ENCODE assay signal across 1 cellular context in the genomic region with DNA sequence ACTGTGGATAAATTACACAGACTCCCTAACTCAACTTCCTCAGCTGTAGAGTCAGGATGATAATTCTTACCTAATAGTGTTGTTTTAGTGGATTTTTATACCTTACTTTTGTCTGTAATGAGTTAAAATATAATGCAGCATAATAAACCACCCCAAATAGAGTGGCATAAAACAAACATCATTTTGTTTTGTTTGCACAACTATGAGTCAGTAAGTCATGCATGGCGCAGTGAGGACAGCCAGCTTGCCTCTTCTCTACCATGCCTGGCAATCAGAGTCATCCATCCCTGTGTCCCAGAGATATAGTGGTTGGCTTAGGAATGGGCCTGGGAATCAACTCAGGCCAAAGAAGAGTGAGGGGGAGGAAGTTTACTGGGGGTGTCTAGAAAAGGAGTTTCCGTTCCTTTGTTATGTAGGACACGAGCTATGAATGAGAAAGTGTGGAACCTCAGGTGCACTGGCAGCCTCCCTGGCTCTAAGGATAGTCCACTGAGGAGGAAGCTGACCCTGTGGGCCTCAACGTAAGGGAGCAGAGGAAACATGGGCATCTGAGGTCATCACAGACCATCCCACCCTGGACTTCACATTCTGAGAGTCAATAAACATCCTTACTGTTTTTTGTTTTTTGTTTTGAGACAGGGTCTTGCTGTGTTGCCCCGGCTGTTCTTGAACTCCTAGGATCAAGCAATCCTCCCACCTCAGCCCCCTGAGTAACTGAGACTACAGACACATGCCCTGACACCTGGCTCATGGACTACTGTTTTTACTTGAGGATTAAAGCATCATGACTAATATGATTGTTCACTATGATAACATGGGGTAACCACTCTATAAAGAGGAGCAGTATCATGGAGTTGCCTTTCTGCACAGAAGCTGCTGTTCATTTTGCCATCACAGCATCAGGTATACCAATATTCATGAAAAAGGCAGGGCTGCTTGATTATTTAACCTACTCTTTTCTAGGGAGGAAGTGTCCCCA.
TF ChIP-seq lines count a peak whose summit lies in the region.

No MANE protein-coding gene starts in this region.

TF ChIP-seq in K562, 482 proteins besides CTCF, POLR2A, EP300 and RAD21 (continued from another document):
- no peak for TF ChIP-seq NELFE (IDR thresholded peaks at IDR 0.05; ENCODE audit: insufficient read depth, insufficient read length)
- TF ChIP-seq FOSL1 (tag; conservative IDR thresholded peaks at IDR 0.05): peak; percentile 38; the same call in 1 of the 2 replicates
- 0 out of 2 replicates have a peak, but pooled peaks have one; percentile 38 for TF ChIP-seq ZNF121 (CRISPR knock-in tag; conservative IDR thresholded peaks at IDR 0.05)
